8 cellular contexts compared by ENCODE assay signal in the genomic region with DNA sequence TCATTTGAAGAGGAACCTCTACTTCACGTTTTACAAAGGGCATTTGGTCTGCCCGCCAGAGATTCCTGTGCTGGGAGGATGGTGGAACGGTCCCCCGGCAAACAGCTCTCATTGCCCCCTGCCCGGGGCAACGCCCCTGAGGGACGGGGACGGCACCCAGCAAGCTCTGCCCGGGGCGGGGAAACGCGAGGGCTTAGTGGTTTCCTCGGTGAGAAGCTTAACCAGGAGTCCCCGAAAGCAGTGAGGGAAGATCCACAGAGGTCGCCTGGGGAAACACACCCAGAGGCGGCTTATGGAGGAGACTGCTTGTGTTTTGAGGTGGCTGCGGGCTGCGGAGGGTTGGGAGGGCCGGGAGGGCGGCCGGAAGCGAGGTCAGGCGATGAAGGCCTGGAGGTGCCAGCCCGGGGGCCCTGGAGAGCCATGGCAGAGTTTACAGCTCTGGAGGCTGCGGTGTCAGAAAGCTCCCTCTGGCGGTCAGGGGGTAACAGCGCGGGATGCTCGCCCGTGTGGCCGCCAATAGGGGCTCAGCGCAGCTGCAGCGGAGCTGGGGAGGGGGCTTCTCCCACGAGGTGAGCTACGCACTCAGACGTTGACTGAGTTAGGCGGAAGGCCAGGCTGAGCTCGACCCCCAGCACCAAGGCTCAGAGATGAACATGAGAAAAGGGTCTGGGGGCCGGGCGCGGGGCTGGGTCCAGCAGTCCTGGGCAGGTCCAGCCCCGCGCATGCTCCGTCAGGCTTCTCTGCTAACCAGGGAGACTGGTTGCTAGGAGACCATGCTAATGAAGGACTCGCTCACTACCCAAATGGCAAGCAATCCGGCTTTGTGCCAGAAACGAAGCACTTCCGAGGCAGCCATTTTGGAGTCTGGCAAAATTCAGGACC. TPM values are rescaled to one million over a fixed set of nuclear protein-coding genes. Genes with fewer than 3 reads are reported as not detected.
DNase-seq lines count a peak whose midpoint lies in the region; TF ChIP-seq lines count a peak whose summit lies in the region.

No MANE protein-coding gene starts in this region.

- no peak overlapping the region for H4K8ac ChIP-seq in H9 (replicated peaks; ENCODE audit: insufficient read length, low read depth, low read length)

- H2AFZ ChIP-seq in H9 (ENCODE audit: low read length): no peak overlapping the region
- H2AFZ ChIP-seq in Loucy (ENCODE audit: low read length): peak overlapping the region; percentile 86

- H3K9ac ChIP-seq in H9 (ENCODE audit: extremely low read depth, insufficient read length, low read length): peak overlapping the region; percentile 56
- peak overlapping the region; percentile 85 for H3K9ac ChIP-seq in Loucy (ENCODE audit: low read depth, low read length, poor library complexity, severe bottlenecking)

- H3K9me3 ChIP-seq in H9 (ENCODE audit: control insufficient read depth, low read depth, low read length): no peaks in the 10 kb centered on the region
- H3K9me3 ChIP-seq in Loucy (ENCODE audit: insufficient read depth, low read depth, low read length): no peaks in the 10 kb centered on the region

- no peak overlapping the region for H3T11ph ChIP-seq in H9 (ENCODE audit: low read length)

- H2BK5ac ChIP-seq in H9 (ENCODE audit: insufficient read length, low read length): peak overlapping the region; percentile 66

- no peaks in the 10 kb centered on the region for H3K9me2 ChIP-seq in Loucy (replicated peaks; ENCODE audit: low read depth, low read length)

- H2BK15ac ChIP-seq in H9 (ENCODE audit: low read depth, low read length): no peak overlapping the region

- H2BK20ac ChIP-seq in H9 (ENCODE audit: low read depth, low read length, poor library complexity, severe bottlenecking): no peak overlapping the region

- H3K4me2 ChIP-seq in H9 (ENCODE audit: insufficient read depth, insufficient read length, low read length) (peak overlapping the region; percentile 80), Loucy (ENCODE audit: low read depth, low read length, poor library complexity, severe bottlenecking) (peak overlapping the region; percentile 86)

- H3K4me1 Mint-ChIP-seq in H9 (peaks cover 21 to 24% of the 10 kb centered on the region in 2 experiments), nephron progenitor cell (peaks cover 45% of the 10 kb centered on the region)
- peaks cover 43% of the 10 kb centered on the region for H3K4me1 Mint-ChIP-seq in stimulated activated naive CD8-positive, alpha-beta T cell treated with anti-CD3 and anti-CD28 coated beads, Interleukin-15, Interleukin-2, amounts not matched to agents 100 ng/mL and 50 ng/mL, for 24 hours (ENCODE audit: low read depth)

- H3K4me3 ChIP-seq in Loucy (ENCODE audit: low read length, poor library complexity, severe bottlenecking): peak overlapping the region; percentile 85

- H4K20me1 ChIP-seq in H9 (ENCODE audit: control insufficient read depth, insufficient read depth, insufficient read length) (peaks cover 2% of the 10 kb centered on the region), Loucy (ENCODE audit: insufficient read depth, low read length, poor library complexity, severe bottlenecking) (no peaks in the 10 kb centered on the region)

- H3K27me3 Mint-ChIP-seq in H9 (ENCODE audit: low read depth) (peaks cover 20% of the 10 kb centered on the region), nephron progenitor cell (ENCODE audit: low read depth, poor library complexity) (peaks cover 24% of the 10 kb centered on the region)
- H3K27me3 Mint-ChIP-seq in stimulated activated naive CD8-positive, alpha-beta T cell treated with anti-CD3 and anti-CD28 coated beads, Interleukin-15, Interleukin-2, amounts not matched to agents 100 ng/mL and 50 ng/mL, for 24 hours: no peaks in the 10 kb centered on the region

- H3K27ac ChIP-seq in H9 (ENCODE audit: insufficient read length, low read depth, low read length): peak overlapping the region; percentile 56

- peak overlapping the region; percentile 99 to 100 (median 100) for H3K27ac Mint-ChIP-seq in H9
- H3K27ac Mint-ChIP-seq in nephron progenitor cell: peak overlapping the region; percentile 100
- H3K27ac Mint-ChIP-seq in stimulated activated naive CD8-positive, alpha-beta T cell treated with anti-CD3 and anti-CD28 coated beads, Interleukin-15, Interleukin-2, amounts not matched to agents 100 ng/mL and 50 ng/mL, for 24 hours: peak overlapping the region; percentile 100

- H3F3A ChIP-seq in Loucy (ENCODE audit: low read depth): no peaks in the 10 kb centered on the region; the same call in 1 of the 2 replicates

- H2BK120ac ChIP-seq in H9 (ENCODE audit: low read depth, low read length, poor library complexity, severe bottlenecking): no peak overlapping the region

- H3K23ac ChIP-seq in H9 (ENCODE audit: insufficient read length, low read depth, low read length): no peak overlapping the region

- peak; percentile 91 for DNase-seq in GDM1 (lab: John Stamatoyannopoulos, UW)
- DNase-seq in H9: peak; percentile 98
- DNase-seq in activated effector memory CD4-positive, alpha-beta T cell treated with anti-CD3 and anti-CD28 coated beads, Interleukin-2, amount 50 U/mL, for 16 hours: peak; percentile 97
- DNase-seq in fibroblast of the conjunctiva (ENCODE audit: low read depth): peak; percentile 100
- DNase-seq in nephron progenitor cell: peak; percentile 95

- H3K36me3 ChIP-seq in Loucy (ENCODE audit: insufficient read depth, low read length): no peaks in the 10 kb centered on the region

- peak overlapping the region; percentile 74 to 94 for H3K4me3 Mint-ChIP-seq in H9
- H3K4me3 Mint-ChIP-seq in nephron progenitor cell: peak overlapping the region; percentile 91
- peak overlapping the region; percentile 98 for H3K4me3 Mint-ChIP-seq in stimulated activated naive CD8-positive, alpha-beta T cell treated with anti-CD3 and anti-CD28 coated beads, Interleukin-15, Interleukin-2, amounts not matched to agents 100 ng/mL and 50 ng/mL, for 24 hours

- H3K9me3 Mint-ChIP-seq in H9 (peaks cover 5 to 7% of the 10 kb centered on the region in 2 experiments; a peak in 3 of 5 replicates), nephron progenitor cell (no peaks in the 10 kb centered on the region)
- H3K9me3 Mint-ChIP-seq in stimulated activated naive CD8-positive, alpha-beta T cell treated with anti-CD3 and anti-CD28 coated beads, Interleukin-15, Interleukin-2, amounts not matched to agents 100 ng/mL and 50 ng/mL, for 24 hours: no peaks in the 10 kb centered on the region

- peaks cover 8% of the 10 kb centered on the region for H3K23me2 ChIP-seq in H9 (ENCODE audit: insufficient read length, low read depth, low read length, poor library complexity, severe bottlenecking)

- H3K4me1 ChIP-seq in H9 (ENCODE audit: insufficient read depth, low read length) (no peaks in the 10 kb centered on the region), Loucy (ENCODE audit: insufficient read depth, low read length, poor library complexity, severe bottlenecking) (peaks cover 26% of the 10 kb centered on the region)

- no peak overlapping the region for H3K4ac ChIP-seq in H9 (ENCODE audit: low read depth, low read length)

- no peak overlapping the region for H2BK12ac ChIP-seq in H9 (ENCODE audit: insufficient read length, low read depth, low read length)

- TF ChIP-seq POLR2A in Raji (IDR thresholded peaks at IDR 0.05; ENCODE audit: insufficient read depth, low read depth, low read length): peak; percentile 62

- H4K5ac ChIP-seq in H9 (ENCODE audit: insufficient read length, low read depth, low read length): peak overlapping the region; percentile 17

- no peaks in the 10 kb centered on the region for H3K27me3 ChIP-seq in H9 (ENCODE audit: insufficient read depth, low read length)
- no peaks in the 10 kb centered on the region for H3K27me3 ChIP-seq in Loucy (ENCODE audit: insufficient read depth, low read length, poor library complexity, severe bottlenecking)

- H3K79me1 ChIP-seq in H9 (ENCODE audit: insufficient read depth, low read depth, low read length, poor library complexity, severe bottlenecking): no peaks in the 10 kb centered on the region

- peak overlapping the region; percentile 83 for H3K18ac ChIP-seq in H9 (ENCODE audit: insufficient read length, low read depth, low read length)

- no peak overlapping the region for H2AK5ac ChIP-seq in H9 (ENCODE audit: insufficient read length, low read length)

- no CpG with 5 or more reads among the region's 48 CpGs for WGBS in H9 (ENCODE audit: extremely low coverage, insufficient read length, low lambda C conversion rate)

- TF ChIP-seq CTCF in H9 (conservative IDR thresholded peaks at IDR 0.05): peak; percentile 99
- TF ChIP-seq CTCF in Loucy (conservative IDR thresholded peaks at IDR 0.05; ENCODE audit: low read length): peak; percentile 85
- TF ChIP-seq CTCF in nephron progenitor cell (IDR thresholded peaks at IDR 0.05): peak; percentile 95

- H3K79me2 ChIP-seq in H9 (ENCODE audit: insufficient read depth, low read length) (no peaks in the 10 kb centered on the region), Loucy (ENCODE audit: insufficient read depth, low read length) (peaks cover 11% of the 10 kb centered on the region)

- H3K36me3 Mint-ChIP-seq in H9 (ENCODE audit: insufficient read depth in 1 of 3, low read depth in 3 of 3) (peaks cover 10 to 16% (median 10%) of the 10 kb centered on the region in 3 experiments; a peak in 6 of 7 replicates), nephron progenitor cell (ENCODE audit: low read depth) (peaks cover 18% of the 10 kb centered on the region)
- H3K36me3 Mint-ChIP-seq in stimulated activated naive CD8-positive, alpha-beta T cell treated with anti-CD3 and anti-CD28 coated beads, Interleukin-15, Interleukin-2, amounts not matched to agents 100 ng/mL and 50 ng/mL, for 24 hours (ENCODE audit: low read depth): no peaks in the 10 kb centered on the region

- H4K91ac ChIP-seq in H9 (ENCODE audit: insufficient read length, low read depth, low read length): no peak overlapping the region

- H3K56ac ChIP-seq in H9 (ENCODE audit: insufficient read length, low read depth, low read length): no peak overlapping the region

- peak overlapping the region; percentile 84 for H3K14ac ChIP-seq in H9 (ENCODE audit: insufficient read depth, low read length)

RNA-seq across cellular contexts. Expression of a gene that starts 0.7 kb away (rescaled TPM):
- 7.4 and 8.1 TPM in 2 replicates for total RNA-seq in H9 (2021)

RNA-seq across cellular contexts. Expression of a gene that starts 10.4 kb away (rescaled TPM):
- 0.72 and 1.2 TPM in 2 replicates for total RNA-seq in H9 (2021)

RNA-seq across cellular contexts. Expression of a gene that starts 24.9 kb away (rescaled TPM):
- 109 and 112 TPM in 2 replicates for total RNA-seq in H9 (2021)

RNA-seq across cellular contexts. Expression of a gene that starts 37.2 kb away (rescaled TPM):
- 0.64 and 0.66 TPM in 2 replicates for total RNA-seq in H9 (2021)

RNA-seq across cellular contexts. Expression of a gene that starts 45.8 kb away (rescaled TPM):
- total RNA-seq in H9 (2021): 16.6 and 18.0 TPM in 2 replicates

Comparison
In these comparisons a context has a peak if more than half of its experiments do, and no peak if none do; other contexts are left out.
1. Peak in every context shown above with its lines: DNase-seq, H3K4me3 ChIP-seq and H3K27ac ChIP-seq.